8 cellular contexts compared by ENCODE assay signal in the genomic region with DNA sequence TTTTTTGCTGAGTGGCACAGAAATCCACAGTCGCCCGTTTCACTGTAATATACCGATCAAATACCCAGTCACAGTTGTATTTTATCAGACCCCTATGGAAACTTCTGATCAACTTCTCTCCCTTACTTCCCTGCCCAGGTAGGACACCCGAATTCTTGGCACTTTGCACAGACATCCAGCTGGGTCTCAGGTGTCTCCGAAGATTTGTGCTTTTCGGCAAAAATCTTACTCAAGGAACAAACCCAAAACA. TPM values are rescaled to one million over a fixed set of nuclear protein-coding genes. Genes with fewer than 3 reads are reported as not detected.
DNase-seq lines count a peak whose midpoint lies in the region; TF ChIP-seq lines count a peak whose summit lies in the region.

No MANE protein-coding gene starts in this region.

- H3F3A ChIP-seq in PC-9 (ENCODE audit: insufficient read depth, low read depth), result peaks cover 36% of the 10 kb centered on the region

- H3K4me2 ChIP-seq in PC-9, result peak overlapping the region; percentile 86

- BruUV-seq in Caco-2 (replicated peaks; lab: Mats Ljungman, UMichigan), result TSS peak; percentile 100
- no TSS peak for BruUV-seq in PC-9 (replicated peaks; lab: Mats Ljungman, UMichigan)

- H3K4me1 ChIP-seq in Caco-2, result peaks cover 8% of the 10 kb centered on the region
- peaks cover 32% of the 10 kb centered on the region for H3K4me1 ChIP-seq in PC-9 (replicated peaks; ENCODE audit: insufficient read depth)

- H3K4me1 Mint-ChIP-seq in Caco-2 (ENCODE audit: low read depth, unreplicated experiment) (peaks cover 26% of the 10 kb centered on the region), osteocyte (ENCODE audit: unreplicated experiment) (peaks cover 11% of the 10 kb centered on the region)

- CTCF ChIA-PET in Caco-2 (lab: Charles Lee) (interaction anchor here (1.0 to 2.4 kb wide), 3 partner anchors 9 to 16 kb away, joined by 4 to 8 read pairs (median 5); no protein-coding TSS in a partner anchor), PC-9 (lab: Charles Lee) (interaction anchor here (0.7 to 1.2 kb wide), 2 partner anchors 10 to 300 kb away, joined by 4 to 5 read pairs; no protein-coding TSS in a partner anchor)

- peak overlapping the region; percentile 88 for H3K27ac Mint-ChIP-seq in Caco-2 (ENCODE audit: unreplicated experiment)
- H3K27ac Mint-ChIP-seq in osteocyte (ENCODE audit: unreplicated experiment), result no peak overlapping the region

- H3K4me3 ChIP-seq in Caco-2 (ENCODE audit: low read depth, low read length) (peak overlapping the region; percentile 97), PC-9 (peak overlapping the region; percentile 83), epithelial cell of proximal tubule (ENCODE audit: low read depth, low read length) (peak overlapping the region; percentile 72)

- intact Hi-C loops in Caco-2 (cut with micrococcal nuclease; ENCODE audit: unreplicated experiment), result loop anchor here (1.0 to 5.0 kb wide), 4 partner anchors 11 to 575 kb away; a partner anchor contains a TSS
- intact Hi-C loops in PC-9 (cut with micrococcal nuclease; ENCODE audit: unreplicated experiment), result loop anchor here (1.0 to 2.0 kb wide), 2 partner anchors 30 to 62 kb away; no protein-coding TSS in a partner anchor

- peaks cover 49% of the 10 kb centered on the region for H3K79me2 ChIP-seq in PC-9 (ENCODE audit: low read depth)

- peak overlapping the region; percentile 84 for H3K4me3 Mint-ChIP-seq in Caco-2 (ENCODE audit: unreplicated experiment)
- H3K4me3 Mint-ChIP-seq in osteocyte (ENCODE audit: unreplicated experiment), result peak overlapping the region; percentile 82

- H3K9me3 Mint-ChIP-seq in Caco-2 (ENCODE audit: unreplicated experiment), result no peaks in the 10 kb centered on the region
- H3K9me3 Mint-ChIP-seq in osteocyte (ENCODE audit: unreplicated experiment), result no peaks in the 10 kb centered on the region

- H3K36me3 ChIP-seq in Caco-2 (ENCODE audit: control insufficient read depth, insufficient read depth, low read length) (0 out of 2 replicates have a peak, but pooled peaks cover 2% of the 10 kb centered on the region), PC-9 (ENCODE audit: low read depth) (no peaks in the 10 kb centered on the region)

- no peaks in the 10 kb centered on the region for H3K27me3 ChIP-seq in Caco-2 (replicated peaks; ENCODE audit: control insufficient read depth, insufficient read depth, low read length)
- H3K27me3 ChIP-seq in PC-9 (ENCODE audit: insufficient read depth, low read depth), result no peaks in the 10 kb centered on the region

- no peaks in the 10 kb centered on the region for H3K9me2 ChIP-seq in PC-9 (ENCODE audit: insufficient read depth)

- TF ChIP-seq CTCF in Caco-2 (IDR thresholded peaks at IDR 0.05; ENCODE audit: insufficient read depth in 1 of 2, low read depth in 1 of 2, low read length in 1 of 2, severe bottlenecking in 1 of 2, unreplicated experiment in 1 of 2), result no peak
- no peak for TF ChIP-seq CTCF in PC-9 (conservative IDR thresholded peaks at IDR 0.05)
- TF ChIP-seq CTCF in epithelial cell of proximal tubule (conservative IDR thresholded peaks at IDR 0.05; ENCODE audit: low read depth, low read length), result no peak
- no peak for TF ChIP-seq CTCF in osteocyte (IDR thresholded peaks at IDR 0.05)

- H3K36me3 Mint-ChIP-seq in Caco-2 (ENCODE audit: insufficient read depth, unreplicated experiment), result no peaks in the 10 kb centered on the region
- no peaks in the 10 kb centered on the region for H3K36me3 Mint-ChIP-seq in osteocyte (ENCODE audit: unreplicated experiment)

- POLR2A ChIA-PET in Caco-2 (lab: Charles Lee), result interaction anchor here (1.3 kb wide), 1 partner anchor 102 kb away, joined by 3 read pairs; no protein-coding TSS in a partner anchor
- POLR2A ChIA-PET in PC-9 (lab: Charles Lee; ENCODE audit: unreplicated experiment), result interaction anchor here (0.5 kb wide), 1 partner anchor 27 kb away, joined by 3 read pairs; no protein-coding TSS in a partner anchor

- H4K20me1 ChIP-seq in PC-9 (ENCODE audit: insufficient read depth), result no peaks in the 10 kb centered on the region

- peak overlapping the region; percentile 52; the same call in 1 of the 2 replicates for H2AFZ ChIP-seq in PC-9

- DNase-seq in Caco-2, result no peak
- DNase-seq in PC-9, result no peak
- no peak for DNase-seq in epithelial cell of proximal tubule (ENCODE audit: low read depth)
- no peak for DNase-seq in osteocyte (ENCODE audit: extremely low spot score, unreplicated experiment)
- DNase-seq in central memory CD4-positive, alpha-beta T cell, result no peak
- no peak for DNase-seq in NCI-H2107 (lab: John Stamatoyannopoulos, UW)
- DNase-seq in HCEC 1CT, result no peak
- DNase-seq in NCI-H187 treated with DMSO at 0.1 percent for 48 hours (lab: John Stamatoyannopoulos, UW), result no peak

- H3K27me3 Mint-ChIP-seq in Caco-2 (ENCODE audit: insufficient read depth, unreplicated experiment) (no peaks in the 10 kb centered on the region), osteocyte (ENCODE audit: unreplicated experiment) (no peaks in the 10 kb centered on the region)

- no peaks in the 10 kb centered on the region for H3K9me3 ChIP-seq in Caco-2
- 0 out of 2 replicates have a peak, but pooled peaks cover 5% of the 10 kb centered on the region for H3K9me3 ChIP-seq in PC-9 (ENCODE audit: insufficient read depth, low read depth)

- H3K27ac ChIP-seq in PC-9, result peak overlapping the region; percentile 97

RNA-seq across cellular contexts. Expression of a gene that starts 0.6 kb away (rescaled TPM):
- total RNA-seq in Caco-2 (2022) (41.7 and 43.8 TPM in 2 replicates), PC-9 (2021) (23.0 and 27.5 TPM in 2 replicates), epithelial cell of proximal tubule (12.7 and 22.1 TPM in 2 replicates), osteocyte (2.8 and 4.0 TPM in 2 replicates)
